Comparison of ENCODE assay signal across 8 cellular contexts in genomic region chr11:33257160-33257896, GRCh38. TPM values are rescaled to one million over a fixed set of nuclear protein-coding genes. Genes with fewer than 3 reads are reported as not detected.
DNase-seq lines count a peak whose midpoint lies in the region; ATAC-seq and TF ChIP-seq lines count a peak whose summit lies in the region.

Gene HIPK3, plus strand, starts transcription at chr11:33257381.

- TF ChIP-seq CTCF in Panc1 (IDR thresholded peaks at IDR 0.05) = peak; percentile 81
- TF ChIP-seq CTCF in esophagus muscularis mucosa (IDR thresholded peaks at IDR 0.05) = peak; percentile 5 to 57 (median 51)

- TF ChIP-seq EP300 in esophagus muscularis mucosa (IDR thresholded peaks at IDR 0.05) = no peak

- H3K27me3 ChIP-seq in HUES64 (ENCODE audit: insufficient read depth, low read length) (no peaks in the 10 kb centered on the region), Panc1 (ENCODE audit: control insufficient read depth, insufficient read depth, low read length) (no peaks in the 10 kb centered on the region), esophagus muscularis mucosa (no peaks in the 10 kb centered on the region)

- intact Hi-C loops in Panc1 (cut with micrococcal nuclease; ENCODE audit: unreplicated experiment) = no loop called here
- intact Hi-C loops in esophagus muscularis mucosa (cut with DNase I) = loop anchor here (2.0 to 5.0 kb wide), 2 partner anchors 75 to 91 kb away; no protein-coding TSS in a partner anchor

- H3K4me1 ChIP-seq in HUES64 (ENCODE audit: insufficient read depth, low read length) = peaks cover 24% of the 10 kb centered on the region
- H3K4me1 ChIP-seq in Panc1 (ENCODE audit: control insufficient read depth, insufficient read depth, low read length) = peaks cover 13% of the 10 kb centered on the region
- H3K4me1 ChIP-seq in esophagus muscularis mucosa = peaks cover 21 to 39% (median 38%) of the 10 kb centered on the region in 4 donors

- TF ChIP-seq POLR2A in esophagus muscularis mucosa (IDR thresholded peaks at IDR 0.05; ENCODE audit: low read depth) = peak; percentile 83

- H3K36me3 ChIP-seq in HUES64 (ENCODE audit: insufficient read depth, low read length) = no peaks in the 10 kb centered on the region
- H3K36me3 ChIP-seq in Panc1 (ENCODE audit: control insufficient read depth, insufficient read depth, low read length) = no peaks in the 10 kb centered on the region; the same call in 1 of the 2 replicates
- no peaks in the 10 kb centered on the region for H3K36me3 ChIP-seq in esophagus muscularis mucosa

- ATAC-seq in GM21447 (IDR thresholded peaks at IDR 0.05; ENCODE audit: unreplicated experiment) (peak; percentile 73), Panc1 (peak; percentile 89)

- POLR2A ChIA-PET in Panc1 (lab: Charles Lee) = no interaction called here

- H3K9ac ChIP-seq in HUES64 (ENCODE audit: low read depth, low read length) = peak within 1 kb of the TSS; percentile 97

- WGBS in HUES64 = under 1% methylated on average over 83 of the region's 85 CpGs
- no CpG with 5 or more reads among the region's 85 CpGs for WGBS in esophagus muscularis mucosa

- in situ Hi-C loops in Panc1 (cut with HindIII; ENCODE audit: low pct_unique_long_range_greater_than_20kb, low sequenced_read_pairs) = no loop called here

- no peaks in the 10 kb centered on the region for H3K9me3 ChIP-seq in HUES64 (ENCODE audit: insufficient read depth, low read depth, low read length)
- no peaks in the 10 kb centered on the region for H3K9me3 ChIP-seq in Panc1 (ENCODE audit: control insufficient read depth, insufficient read depth, low read depth, low read length)
- no peaks in the 10 kb centered on the region for H3K9me3 ChIP-seq in esophagus muscularis mucosa

- H3K27ac ChIP-seq in HUES64 (ENCODE audit: low read depth, low read length) (peak within 1 kb of the TSS; percentile 97), Panc1 (ENCODE audit: low read length) (peak within 1 kb of the TSS; percentile 95), esophagus muscularis mucosa (replicated peaks in 1 of 4) (peak within 1 kb of the TSS; percentile 96 to 100 (median 100))

- H3K4me3 ChIP-seq in HUES64 (ENCODE audit: low read length) = peak within 1 kb of the TSS; percentile 87
- H3K4me3 ChIP-seq in Panc1 (ENCODE audit: low read depth in 2 of 2, low read length in 2 of 2) = peak within 1 kb of the TSS; percentile 80 to 91
- peak within 1 kb of the TSS; percentile 81 to 99 (median 90) for H3K4me3 ChIP-seq in esophagus muscularis mucosa

- BruUV-seq in Panc1 (replicated peaks; lab: Mats Ljungman, UMichigan) = no TSS peak

- CTCF ChIA-PET in Panc1 (lab: Charles Lee) = no interaction called here

- peak; percentile 59 for DNase-seq in DMS153 (lab: John Stamatoyannopoulos, UW)
- DNase-seq in Panc1 (ENCODE audit: low read depth, low spot score) = no peak
- DNase-seq in activated T-cell treated with anti-CD3 and anti-CD28 coated beads, Interleukin-2, amount 50 U/mL, for 48 hours = peak; percentile 80 to 86
- peak; percentile 93 for DNase-seq in esophagus muscularis mucosa (ENCODE audit: extremely low spot score)
- DNase-seq in myocyte (ENCODE audit: low read depth) = peak; percentile 82
- peak; percentile 39 to 72 for DNase-seq in stimulated activated CD8-positive, alpha-beta memory T cell treated with anti-CD3 and anti-CD28 coated beads, Interleukin-7, amount 100 ng/mL, for 4 hours (ENCODE audit: low read depth in 2 of 2)

RNA-seq across cellular contexts. Expression of gene HIPK3, which starts in this region (rescaled TPM):
- polyA plus RNA-seq in HUES64 (2013, experiment 1 of 2) = 5.9 TPM
- polyA plus RNA-seq in HUES64 (2013, experiment 2 of 2) = 7.2 TPM
- total RNA-seq in Panc1 (2021; ENCODE audit: unreplicated experiment) (72.2 TPM), esophagus muscularis mucosa (100 to 1,000 TPM; 244 to 362 (median 344) TPM), myocyte (166 and 185 TPM in 2 replicates)
- polyA plus RNA-seq in Panc1 (2012; ENCODE audit: insufficient read length) = 11.8 TPM
- polyA plus RNA-seq in myocyte (2012) = 34.1 TPM
